25 cellular contexts compared by ENCODE assay signal in the genomic region with DNA sequence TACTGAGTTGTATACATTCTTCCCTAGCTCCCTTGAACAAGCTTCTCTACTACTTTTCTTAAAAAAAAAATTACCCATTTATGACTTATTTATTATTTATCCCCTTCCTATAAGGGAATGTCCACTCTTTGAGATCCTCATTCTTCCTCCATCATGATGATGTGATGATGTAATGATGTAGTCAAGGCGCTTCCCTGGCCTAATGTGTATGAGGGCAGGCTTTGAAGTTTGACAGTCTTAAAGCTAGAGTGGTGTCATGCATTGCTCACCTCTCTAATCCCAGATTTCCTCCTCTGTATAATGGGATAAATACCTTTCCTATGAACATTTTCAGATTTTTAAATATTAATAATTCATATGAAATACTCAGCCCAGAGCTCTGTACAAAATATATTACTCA.
"Had no signal": no experiment of that assay in that cellular context is flagged by ENCODE, and none has a peak within 500 bp of the region (broad histone marks: within the 10 kb centered on the region; RNA-seq: fewer than 3 reads in every experiment).

No MANE protein-coding gene starts in this region.

- H3K36me3 ChIP-seq: left lung, lower lobe of right lung, ovary, sigmoid colon, spleen, tibial nerve, uterus had no signal

- ATAC-seq: left colon; left lung; right cardiac atrium; stimulated activated effector memory CD8-positive, alpha-beta T cell treated with anti-CD3 and anti-CD28 coated beads, Interleukin-12 subunit alpha, Interleukin-12 subunit beta, amount 100 ng/mL, for 72 hours had no signal

- H3K27ac Mint-ChIP-seq: mesothelial cell of epicardium; progenitor cell of endocrine pancreas; stimulated activated effector memory CD8-positive, alpha-beta T cell treated with anti-CD3 and anti-CD28 coated beads, Interleukin-12 subunit alpha, Interleukin-12 subunit beta, amount 100 ng/mL, for 72 hours; type B pancreatic cell had no signal

- H3K36me3 Mint-ChIP-seq: immature natural killer cell; mesothelial cell of epicardium; natural killer cell; stimulated activated effector memory CD8-positive, alpha-beta T cell treated with anti-CD3 and anti-CD28 coated beads, Interleukin-12 subunit alpha, Interleukin-12 subunit beta, amount 100 ng/mL, for 72 hours had no signal

- H3K4me3 ChIP-seq: left lung, lower lobe of right lung, ovary, sigmoid colon, spleen, tibial nerve, uterus had no signal

- H3K9me3 ChIP-seq: left lung, lower lobe of right lung, ovary, sigmoid colon, spleen, tibial nerve, uterus had no signal

- DNase-seq: hypothalamus; kidney; left colon; left lung; lower lobe of right lung; mammary epithelial cell; mesendoderm; natural killer cell; ovary; retina; right cardiac atrium; sigmoid colon; small intestine; spleen; stimulated activated CD4-positive, alpha-beta T cell treated with anti-CD3 and anti-CD28 coated beads, Interleukin-4, amount 100 ng/mL, for 24 hours; stimulated activated naive CD4-positive, alpha-beta T cell; uterus had no signal

- H3K27ac ChIP-seq: lower lobe of right lung, ovary, tibial nerve, uterus had no signal

- H3K27me3 Mint-ChIP-seq: naive B cell; progenitor cell of endocrine pancreas; stimulated activated naive CD8-positive, alpha-beta T cell treated with anti-CD3 and anti-CD28 coated beads, Interleukin-15, Interleukin-2, amounts not matched to agents 100 ng/mL and 50 ng/mL, for 24 hours; type B pancreatic cell had no signal

- H3K4me3 Mint-ChIP-seq: mesothelial cell of epicardium; stimulated activated effector memory CD8-positive, alpha-beta T cell treated with anti-CD3 and anti-CD28 coated beads, Interleukin-12 subunit alpha, Interleukin-12 subunit beta, amount 100 ng/mL, for 72 hours; stimulated activated naive CD8-positive, alpha-beta T cell treated with anti-CD3 and anti-CD28 coated beads, Interleukin-15, Interleukin-2, amounts not matched to agents 100 ng/mL and 50 ng/mL, for 24 hours; type B pancreatic cell had no signal

- H3K27me3 ChIP-seq: left lung, ovary, sigmoid colon, spleen, tibial nerve, uterus had no signal

- H3K9me3 Mint-ChIP-seq: immature natural killer cell; natural killer cell; stimulated activated effector memory CD8-positive, alpha-beta T cell treated with anti-CD3 and anti-CD28 coated beads, Interleukin-12 subunit alpha, Interleukin-12 subunit beta, amount 100 ng/mL, for 72 hours; stimulated activated naive CD8-positive, alpha-beta T cell treated with anti-CD3 and anti-CD28 coated beads, Interleukin-15, Interleukin-2, amounts not matched to agents 100 ng/mL and 50 ng/mL, for 24 hours had no signal
